17 cellular contexts compared by ENCODE assay signal in genomic region chr17:35866356-35866950, GRCh38. TPM values are rescaled to one million over a fixed set of nuclear protein-coding genes. Genes with fewer than 3 reads are reported as not detected.
DNase-seq lines count a peak whose midpoint lies in the region; ATAC-seq lines count a peak whose summit lies in the region.
"Had no signal": no experiment of that assay in that cellular context is flagged by ENCODE, and none has a peak within 500 bp of the region (broad histone marks: within the 10 kb centered on the region; RNA-seq: fewer than 3 reads in every experiment).

No MANE protein-coding gene starts in this region.

- no peaks in the 10 kb centered on the region for H3K27me3 Mint-ChIP-seq in activated T-helper 2 cell treated with anti-CD3 and anti-CD28 coated beads, Interferon-gamma antibody, Interleukin-2, Interleukin-4, amounts not matched to agents 10 μg/mL and 5 μg/mL and 100 μg/mL, durations not matched to agents 14 hours and 24 hours and 36 hours (ENCODE audit: low read depth)
- H3K27me3 Mint-ChIP-seq: activated CD4-positive, alpha-beta T cell treated with anti-CD3 and anti-CD28 coated beads for 36 hours; activated naive CD8-positive, alpha-beta T cell treated with anti-CD3 and anti-CD28 coated beads, Interleukin-2, amount 50 U/mL, for 24 hours; B cell; memory B cell; type B pancreatic cell had no signal

- peaks cover 0 to 8% (median 0%) of the 10 kb centered on the region in 11 experiments; a peak in 5 of 22 replicates for H3K9me3 ChIP-seq in BLaER1 treated with 17β-estradiol and CSF1 and Interleukin-3, amounts not matched to agents 10 nM and 100 nM (replicated peaks in 1 of 11)
- H3K9me3 ChIP-seq in mesenchymal stem cell (ENCODE audit: control insufficient read depth, low read length) = no peaks in the 10 kb centered on the region

- intact Hi-C loops in activated T-helper 2 cell treated with anti-CD3 and anti-CD28 coated beads, Interferon-gamma antibody, Interleukin-2, Interleukin-4, amounts not matched to agents 10 μg/mL and 5 μg/mL and 100 μg/mL, durations not matched to agents 14 hours and 24 hours and 36 hours (cut with micrococcal nuclease) = no loop called here

- no peaks in the 10 kb centered on the region for H3K27me3 ChIP-seq in BLaER1 treated with 17β-estradiol and CSF1 and Interleukin-3, amounts not matched to agents 10 nM and 100 nM
- H3K27me3 ChIP-seq in mesenchymal stem cell (ENCODE audit: control insufficient read depth in 1 of 2, insufficient read depth in 1 of 2, low read length in 2 of 2) = no peaks in the 10 kb centered on the region

- peak overlapping the region; percentile 34 for H3K27ac Mint-ChIP-seq in activated T-helper 2 cell treated with anti-CD3 and anti-CD28 coated beads, Interferon-gamma antibody, Interleukin-2, Interleukin-4, amounts not matched to agents 10 μg/mL and 5 μg/mL and 100 μg/mL, durations not matched to agents 14 hours and 24 hours and 36 hours
- H3K27ac Mint-ChIP-seq: activated CD4-positive, alpha-beta T cell treated with anti-CD3 and anti-CD28 coated beads for 36 hours; activated naive CD8-positive, alpha-beta T cell treated with anti-CD3 and anti-CD28 coated beads, Interleukin-2, amount 50 U/mL, for 24 hours; B cell; memory B cell; type B pancreatic cell had no signal

- H2AK5ac ChIP-seq in mesenchymal stem cell (ENCODE audit: low read length, severe bottlenecking) = no peak overlapping the region

- WGBS in mesenchymal stem cell = 86% methylated on average over 1 of the region's 1 CpG

- H3K79me1 ChIP-seq in mesenchymal stem cell (replicated peaks; ENCODE audit: low read length, poor library complexity, severe bottlenecking) = no peaks in the 10 kb centered on the region

- H3K4me3 ChIP-seq in BLaER1 treated with 17β-estradiol and CSF1 and Interleukin-3, amounts not matched to agents 10 nM and 100 nM = no peak overlapping the region
- H3K4me3 ChIP-seq in mesenchymal stem cell (ENCODE audit: insufficient read depth in 1 of 2, low read depth in 1 of 2, low read length in 2 of 2) = no peak overlapping the region

- peak overlapping the region; percentile 30 for H2AFZ ChIP-seq in mesenchymal stem cell (ENCODE audit: low read depth, low read length)

- H2BK12ac ChIP-seq in mesenchymal stem cell (ENCODE audit: low read length in 2 of 2) = no peak overlapping the region

- H3K4me2 ChIP-seq in BLaER1 treated with 17β-estradiol and CSF1 and Interleukin-3, amounts not matched to agents 10 nM and 100 nM = peak overlapping the region; percentile 11 to 81 (median 34); a peak in 17 of 22 replicates
- H3K4me2 ChIP-seq in mesenchymal stem cell (ENCODE audit: low read length, poor library complexity, severe bottlenecking) = no peak overlapping the region

- H3K9me3 Mint-ChIP-seq in activated T-helper 2 cell treated with anti-CD3 and anti-CD28 coated beads, Interferon-gamma antibody, Interleukin-2, Interleukin-4, amounts not matched to agents 10 μg/mL and 5 μg/mL and 100 μg/mL, durations not matched to agents 14 hours and 24 hours and 36 hours = no peaks in the 10 kb centered on the region
- H3K9me3 Mint-ChIP-seq: activated naive CD8-positive, alpha-beta T cell treated with anti-CD3 and anti-CD28 coated beads, Interleukin-2, amount 50 U/mL, for 24 hours; memory B cell; type B pancreatic cell had no signal

- H4K8ac ChIP-seq in mesenchymal stem cell (ENCODE audit: low read length) = no peak overlapping the region

- H4K20me1 ChIP-seq in BLaER1 treated with 17β-estradiol and CSF1 and Interleukin-3, amounts not matched to agents 10 nM and 100 nM = no peaks in the 10 kb centered on the region

- H3K36me3 Mint-ChIP-seq in activated T-helper 2 cell treated with anti-CD3 and anti-CD28 coated beads, Interferon-gamma antibody, Interleukin-2, Interleukin-4, amounts not matched to agents 10 μg/mL and 5 μg/mL and 100 μg/mL, durations not matched to agents 14 hours and 24 hours and 36 hours (ENCODE audit: low read depth) = peaks cover 16% of the 10 kb centered on the region

- peaks cover 0 to 27% (median 8%) of the 10 kb centered on the region in 11 experiments; a peak in 11 of 22 replicates for H3K36me3 ChIP-seq in BLaER1 treated with 17β-estradiol and CSF1 and Interleukin-3, amounts not matched to agents 10 nM and 100 nM
- peaks cover 0 to 10% of the 10 kb centered on the region in 2 experiments for H3K36me3 ChIP-seq in mesenchymal stem cell (ENCODE audit: control insufficient read depth in 1 of 2, insufficient read depth in 2 of 2, low read depth in 1 of 2, low read length in 2 of 2)

- no peak overlapping the region for H4K91ac ChIP-seq in mesenchymal stem cell (ENCODE audit: low read length)

- H2BK120ac ChIP-seq in mesenchymal stem cell (ENCODE audit: low read depth, low read length) = no peak overlapping the region

- H3K4ac ChIP-seq in mesenchymal stem cell (ENCODE audit: low read depth in 1 of 2, low read length in 2 of 2) = no peak overlapping the region

- DNase-seq in HuH-7 (ENCODE audit: low spot score) (peak; percentile 31), mesenchymal stem cell (peak; percentile 31), amniotic stem cell (lab: John Stamatoyannopoulos, UW) (no peak), NCI-H510A treated with DMSO at 0.1 percent for 48 hours (lab: John Stamatoyannopoulos, UW) (no peak)
- DNase-seq in activated T-helper 2 cell treated with anti-CD3 and anti-CD28 coated beads, Interferon-gamma antibody, Interleukin-2, Interleukin-4, amounts not matched to agents 10 μg/mL and 5 μg/mL and 100 μg/mL, durations not matched to agents 14 hours and 24 hours and 36 hours (ENCODE audit: low spot score) = no peak
- DNase-seq: activated CD4-positive, alpha-beta T cell treated with anti-CD3 and anti-CD28 coated beads for 36 hours; activated naive CD8-positive, alpha-beta T cell treated with anti-CD3 and anti-CD28 coated beads, Interleukin-2, amount 50 U/mL, for 24 hours; DMS53; NCI-H1694 treated with DMSO at 0.1 percent for 48 hours; NCI-H526 had no signal

- no peak overlapping the region for H3K4me3 Mint-ChIP-seq in activated T-helper 2 cell treated with anti-CD3 and anti-CD28 coated beads, Interferon-gamma antibody, Interleukin-2, Interleukin-4, amounts not matched to agents 10 μg/mL and 5 μg/mL and 100 μg/mL, durations not matched to agents 14 hours and 24 hours and 36 hours (ENCODE audit: low read depth)
- H3K4me3 Mint-ChIP-seq: activated CD4-positive, alpha-beta T cell treated with anti-CD3 and anti-CD28 coated beads for 36 hours; activated naive CD8-positive, alpha-beta T cell treated with anti-CD3 and anti-CD28 coated beads, Interleukin-2, amount 50 U/mL, for 24 hours; B cell; memory B cell; type B pancreatic cell had no signal

- peaks cover 16 to 50% (median 27%) of the 10 kb centered on the region in 10 experiments for H3K4me1 ChIP-seq in BLaER1 treated with 17β-estradiol and CSF1 and Interleukin-3, amounts not matched to agents 10 nM and 100 nM
- H3K4me1 ChIP-seq in mesenchymal stem cell (ENCODE audit: control insufficient read depth, insufficient read depth, low read depth, low read length) = no peaks in the 10 kb centered on the region

- no peak overlapping the region for H3K14ac ChIP-seq in mesenchymal stem cell (ENCODE audit: low read length in 2 of 2)

- H3K23ac ChIP-seq in mesenchymal stem cell (ENCODE audit: low read length in 2 of 2) = no peak overlapping the region

- peak overlapping the region in 4 of 11 experiments; percentile 16 to 54 (median 48); a peak in 5 of 22 replicates for H3K9ac ChIP-seq in BLaER1 treated with 17β-estradiol and CSF1 and Interleukin-3, amounts not matched to agents 10 nM and 100 nM
- H3K9ac ChIP-seq in mesenchymal stem cell (ENCODE audit: low read length) = peak overlapping the region; percentile 40

- H3K4me1 Mint-ChIP-seq in activated T-helper 2 cell treated with anti-CD3 and anti-CD28 coated beads, Interferon-gamma antibody, Interleukin-2, Interleukin-4, amounts not matched to agents 10 μg/mL and 5 μg/mL and 100 μg/mL, durations not matched to agents 14 hours and 24 hours and 36 hours (ENCODE audit: low read depth) = peaks cover 20% of the 10 kb centered on the region

- ATAC-seq in GM21825 (IDR thresholded peaks at IDR 0.05; ENCODE audit: unreplicated experiment) (no peak), GM19324 (IDR thresholded peaks at IDR 0.05; ENCODE audit: low FRiP score, unreplicated experiment) (no peak)

- H2BK5ac ChIP-seq in mesenchymal stem cell (ENCODE audit: low read depth, low read length, poor library complexity, severe bottlenecking) = no peak overlapping the region

- H2BK15ac ChIP-seq in mesenchymal stem cell (ENCODE audit: low read depth, poor library complexity, severe bottlenecking) = no peak overlapping the region

- H3K18ac ChIP-seq in mesenchymal stem cell (ENCODE audit: low read depth in 1 of 2, low read length in 2 of 2) = no peak overlapping the region

- peak overlapping the region in 5 of 11 experiments; percentile 29 to 69 (median 60); a peak in 10 of 22 replicates for H3K27ac ChIP-seq in BLaER1 treated with 17β-estradiol and CSF1 and Interleukin-3, amounts not matched to agents 10 nM and 100 nM
- H3K27ac ChIP-seq in mesenchymal stem cell (ENCODE audit: low read length, poor library complexity, severe bottlenecking) = no peak overlapping the region

RNA-seq across cellular contexts. Expression of gene HEATR9, which starts 2.2 kb away (rescaled TPM):
- total RNA-seq in activated T-helper 2 cell treated with anti-CD3 and anti-CD28 coated beads, Interferon-gamma antibody, Interleukin-2, Interleukin-4, amounts not matched to agents 10 μg/mL and 5 μg/mL and 100 μg/mL, durations not matched to agents 14 hours and 24 hours and 36 hours = 0.14 and 0.16 TPM in 2 replicates
- polyA plus RNA-seq in mesenchymal stem cell (2013, experiment 1 of 2) = not detected
- polyA plus RNA-seq in mesenchymal stem cell (2013, experiment 2 of 2) = not detected
- total RNA-seq: B cell, glomerular endothelial cell had no signal

RNA-seq across cellular contexts. Expression of gene CCL5, which starts 13.7 kb away (rescaled TPM):
- total RNA-seq in activated T-helper 2 cell treated with anti-CD3 and anti-CD28 coated beads, Interferon-gamma antibody, Interleukin-2, Interleukin-4, amounts not matched to agents 10 μg/mL and 5 μg/mL and 100 μg/mL, durations not matched to agents 14 hours and 24 hours and 36 hours = 28.1 and 28.9 TPM in 2 replicates
- 0.06 TPM for polyA plus RNA-seq in mesenchymal stem cell (2013, experiment 1 of 2)
- polyA plus RNA-seq in mesenchymal stem cell (2013, experiment 2 of 2) = 0.07 TPM

RNA-seq across cellular contexts. Expression of gene TAF15, which starts 57.2 kb away (rescaled TPM):
- total RNA-seq in activated T-helper 2 cell treated with anti-CD3 and anti-CD28 coated beads, Interferon-gamma antibody, Interleukin-2, Interleukin-4, amounts not matched to agents 10 μg/mL and 5 μg/mL and 100 μg/mL, durations not matched to agents 14 hours and 24 hours and 36 hours = 315 and 321 TPM in 2 replicates
- polyA plus RNA-seq in mesenchymal stem cell (2013, experiment 1 of 2) = 77.4 TPM
- 77.5 TPM for polyA plus RNA-seq in mesenchymal stem cell (2013, experiment 2 of 2)

Comparison
In these comparisons a context has a peak if more than half of its experiments do, and no peak if none do; other contexts are left out.
1. DNase-seq: peak in HuH-7 (single experiment) and mesenchymal stem cell (single experiment); none in activated T-helper 2 cell treated with anti-CD3 and anti-CD28 coated beads, Interferon-gamma antibody, Interleukin-2, Interleukin-4, amounts not matched to agents 10 μg/mL and 5 μg/mL and 100 μg/mL, durations not matched to agents 14 hours and 24 hours and 36 hours (single experiment), amniotic stem cell (single experiment) and NCI-H510A treated with DMSO at 0.1 percent for 48 hours (single experiment).